8 cellular contexts compared by ENCODE assay signal in genomic region chr20:50285376-50286173, GRCh38.
A peak's percentile ranks its signal among the peaks of the same experiment; 100 is the strongest.
DNase-seq lines count a peak whose midpoint lies in the region; ATAC-seq and TF ChIP-seq lines count a peak whose summit lies in the region.

No MANE protein-coding gene starts in this region.

- H3K27me3 Mint-ChIP-seq in T-helper 17 cell: peaks cover 59% of the 10 kb centered on the region
- H3K27me3 Mint-ChIP-seq in activated naive CD4-positive, alpha-beta T cell treated with anti-CD3 and anti-CD28 coated beads for 36 hours (ENCODE audit: low read depth): no peaks in the 10 kb centered on the region

- peak overlapping the region; percentile 2 for H3K27ac ChIP-seq in A673 (ENCODE audit: low read depth, low read length, poor library complexity, severe bottlenecking)
- peak overlapping the region; percentile 94 for H3K27ac ChIP-seq in suprapubic skin

- ATAC-seq in GM21390 (IDR thresholded peaks at IDR 0.05; ENCODE audit: unreplicated experiment) (peak; percentile 69), T-helper 17 cell (no peak), left cardiac atrium (peak; percentile 26 to 27)

- TF ChIP-seq EP300 in suprapubic skin (IDR thresholded peaks at IDR 0.05): no peak

- no peak overlapping the region for H3K4me3 Mint-ChIP-seq in T-helper 17 cell
- H3K4me3 Mint-ChIP-seq in activated naive CD4-positive, alpha-beta T cell treated with anti-CD3 and anti-CD28 coated beads for 36 hours: no peak overlapping the region

- H3K4me3 ChIP-seq in A673 (ENCODE audit: low read depth, low read length, poor library complexity, severe bottlenecking): no peak overlapping the region
- no peak overlapping the region for H3K4me3 ChIP-seq in suprapubic skin
- no peak overlapping the region for H3K4me3 ChIP-seq in HAP-1

- TF ChIP-seq CTCF in A673 (conservative IDR thresholded peaks at IDR 0.05; ENCODE audit: low read depth, low read length): no peak
- no peak for TF ChIP-seq CTCF in suprapubic skin (IDR thresholded peaks at IDR 0.05)

- CTCF ChIA-PET in A673 (lab: Charles Lee): no interaction called here
- CTCF ChIA-PET in activated naive CD4-positive, alpha-beta T cell treated with anti-CD3 and anti-CD28 coated beads for 36 hours (lab: Charles Lee): interaction anchor here (0.5 to 1.5 kb wide), 5 partner anchors 12 to 952 kb away, joined by 3 to 6 read pairs (median 3); no protein-coding TSS in a partner anchor

- H3K27ac Mint-ChIP-seq in T-helper 17 cell: peak overlapping the region; percentile 53
- no peak overlapping the region for H3K27ac Mint-ChIP-seq in activated naive CD4-positive, alpha-beta T cell treated with anti-CD3 and anti-CD28 coated beads for 36 hours

- H3K36me3 Mint-ChIP-seq in T-helper 17 cell (ENCODE audit: low read depth): peaks cover 3% of the 10 kb centered on the region
- no peaks in the 10 kb centered on the region for H3K36me3 Mint-ChIP-seq in activated naive CD4-positive, alpha-beta T cell treated with anti-CD3 and anti-CD28 coated beads for 36 hours (ENCODE audit: low read depth)

- H3K27me3 ChIP-seq in A673 (replicated peaks; ENCODE audit: insufficient read depth, low read depth, low read length, poor library complexity): no peaks in the 10 kb centered on the region
- H3K27me3 ChIP-seq in suprapubic skin: no peaks in the 10 kb centered on the region
- H3K27me3 ChIP-seq in HAP-1 (ENCODE audit: low read depth): no peaks in the 10 kb centered on the region

- BruUV-seq in A673 (replicated peaks; lab: Mats Ljungman, UMichigan): no TSS peak

- 46% methylated on average over 19 of the region's 21 CpGs for WGBS in suprapubic skin

- no peaks in the 10 kb centered on the region for H3K9me3 Mint-ChIP-seq in activated naive CD4-positive, alpha-beta T cell treated with anti-CD3 and anti-CD28 coated beads for 36 hours

- H3K4me1 ChIP-seq in A673 (ENCODE audit: insufficient read depth, low read length, poor library complexity, severe bottlenecking) (peaks cover 19% of the 10 kb centered on the region), suprapubic skin (peaks cover 46% of the 10 kb centered on the region), HAP-1 (peaks cover 8% of the 10 kb centered on the region)

- intact Hi-C loops in A673 (cut with micrococcal nuclease; ENCODE audit: unreplicated experiment): no loop called here
- intact Hi-C loops in left cardiac atrium (cut with DNase I): no loop called here
- intact Hi-C loops in activated naive CD4-positive, alpha-beta T cell treated with anti-CD3 and anti-CD28 coated beads for 36 hours (cut with micrococcal nuclease): no loop called here

- in situ Hi-C loops in G401 (cut with HindIII; ENCODE audit: low sequenced_read_pairs): no loop called here
- in situ Hi-C loops in HAP-1 (cut with MboI; ENCODE audit: low sequenced_read_pairs): no loop called here

- TF ChIP-seq POLR2A in suprapubic skin (IDR thresholded peaks at IDR 0.05): no peak

- no peaks in the 10 kb centered on the region for H3K36me3 ChIP-seq in A673 (ENCODE audit: insufficient read depth, low read length, poor library complexity, severe bottlenecking)
- H3K36me3 ChIP-seq in suprapubic skin: no peaks in the 10 kb centered on the region
- H3K36me3 ChIP-seq in HAP-1 (replicated peaks): no peaks in the 10 kb centered on the region

- no peaks in the 10 kb centered on the region for H3K9me3 ChIP-seq in A673 (ENCODE audit: low read depth, low read length, poor library complexity, severe bottlenecking)
- H3K9me3 ChIP-seq in T-helper 17 cell (ENCODE audit: control insufficient read depth, low read length, poor library complexity, severe bottlenecking): no peaks in the 10 kb centered on the region
- no peaks in the 10 kb centered on the region for H3K9me3 ChIP-seq in suprapubic skin
- no peaks in the 10 kb centered on the region for H3K9me3 ChIP-seq in HAP-1

- POLR2A ChIA-PET in A673 (lab: Charles Lee; ENCODE audit: low non-redundant PET): no interaction called here

- H3K4me1 Mint-ChIP-seq in T-helper 17 cell: peaks cover 20% of the 10 kb centered on the region
- peaks cover 2% of the 10 kb centered on the region for H3K4me1 Mint-ChIP-seq in activated naive CD4-positive, alpha-beta T cell treated with anti-CD3 and anti-CD28 coated beads for 36 hours (ENCODE audit: low read depth)

- DNase-seq in A673 (ENCODE audit: low spot score) (no peak), T-helper 17 cell (no peak), left cardiac atrium (no peak), suprapubic skin (ENCODE audit: low spot score in 2 of 2) (no peak), G401 (ENCODE audit: low spot score) (no peak), HAP-1 (ENCODE audit: low spot score in 2 of 2) (no peak)
- DNase-seq in activated naive CD4-positive, alpha-beta T cell treated with anti-CD3 and anti-CD28 coated beads for 36 hours: no peak
